In the genomic region with DNA sequence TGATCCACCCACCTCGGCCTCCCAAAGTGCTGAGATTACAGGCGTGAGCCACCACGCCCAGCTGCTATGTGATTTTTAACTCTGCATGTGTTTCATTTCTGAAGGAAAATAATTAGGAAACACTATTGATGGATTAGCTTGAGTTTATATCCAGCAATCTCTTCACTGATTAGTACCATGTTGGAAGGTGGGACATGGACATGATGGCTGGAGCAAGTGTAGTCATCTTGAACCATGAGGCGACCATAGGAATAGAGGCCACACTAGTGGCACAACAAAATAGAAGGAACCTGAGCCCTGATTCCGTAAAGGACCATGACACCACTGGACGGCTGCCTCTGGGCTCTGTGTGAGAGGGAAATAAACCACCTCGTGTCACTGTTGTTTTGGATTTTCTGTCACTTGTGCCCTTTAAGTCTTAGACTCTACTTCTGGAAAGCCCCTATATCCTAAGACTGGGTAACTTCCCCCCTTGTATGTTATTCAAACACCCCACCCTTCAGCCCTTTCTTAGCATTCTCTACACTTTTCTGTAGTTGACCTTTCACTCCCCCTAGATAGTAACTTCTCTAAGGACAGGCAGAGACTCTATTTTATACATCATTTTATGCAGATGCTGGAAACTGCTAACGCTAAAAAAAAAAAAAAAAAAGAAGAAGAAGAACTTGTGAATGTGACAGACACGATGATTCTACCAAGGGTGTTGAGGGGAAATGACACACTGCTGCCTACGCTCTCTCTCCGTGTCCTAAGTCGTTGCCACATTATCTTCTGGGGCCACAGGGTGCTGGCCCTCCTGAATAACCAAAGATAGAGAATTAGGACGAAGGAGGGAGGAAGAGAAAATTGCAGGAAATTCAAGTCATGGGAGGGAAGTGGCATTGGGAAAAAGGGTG, we compare ENCODE assay signal across 1 cellular context.
TF ChIP-seq lines count a peak whose summit lies in the region.

No MANE protein-coding gene starts in this region.

TF ChIP-seq in K562, 482 proteins besides CTCF, POLR2A, EP300 and RAD21 (continued from another document and continues in another):
- TF ChIP-seq HOMEZ (CRISPR knock-in tag; IDR thresholded peaks at IDR 0.05) (no peak), NFYB (IDR thresholded peaks at IDR 0.05; ENCODE audit: extremely low read depth, insufficient read length) (no peak), ELF2 (CRISPR knock-in tag; IDR thresholded peaks at IDR 0.05) (no peak), SRSF3 (IDR thresholded peaks at IDR 0.05; ENCODE audit: insufficient read depth, low read length) (no peak), ZNF165 (CRISPR knock-in tag; IDR thresholded peaks at IDR 0.05; ENCODE audit: borderline replicate concordance) (no peak), ELF1 (tag; IDR thresholded peaks at IDR 0.05) (no peak), BRF1 (IDR thresholded peaks at IDR 0.05; ENCODE audit: borderline replicate concordance, extremely low read depth, insufficient read length) (no peak), ZNF184 (CRISPR knock-in tag; IDR thresholded peaks at IDR 0.05) (no peak), ZNF512 (tag; IDR thresholded peaks at IDR 0.05) (no peak), ZBTB26 (CRISPR knock-in tag; IDR thresholded peaks at IDR 0.05) (no peak), PHB (CRISPR knock-in tag; IDR thresholded peaks at IDR 0.05) (no peak), EGR1 (conservative IDR thresholded peaks at IDR 0.05) (peak; percentile 92), CEBPB (tag; IDR thresholded peaks at IDR 0.05) (peak; percentile 50; the same call in 1 of the 2 replicates), CHD2 (IDR thresholded peaks at IDR 0.05; ENCODE audit: low read depth, low read length) (no peak), HOXB6 (CRISPR knock-in tag; IDR thresholded peaks at IDR 0.05; ENCODE audit: borderline replicate concordance) (no peak), ZNF778 (CRISPR knock-in tag; IDR thresholded peaks at IDR 0.05) (no peak), THRA (IDR thresholded peaks at IDR 0.05) (no peak), SIN3A (IDR thresholded peaks at IDR 0.05; ENCODE audit: borderline replicate concordance in 2 of 2, control insufficient read depth in 1 of 2, low read depth in 2 of 2, low read length in 2 of 2) (no peak), ZNF3 (CRISPR knock-in tag; IDR thresholded peaks at IDR 0.05) (no peak), SPI1 (IDR thresholded peaks at IDR 0.05; ENCODE audit: borderline replicate concordance, low read depth, low read length) (peak; percentile 70; the same call in 1 of the 2 replicates), ADNP (tag; IDR thresholded peaks at IDR 0.05) (0 out of 2 replicates have a peak, but pooled peaks have one; percentile 19), OTX1 (CRISPR knock-in tag; IDR thresholded peaks at IDR 0.05) (no peak), ZFP30 (CRISPR knock-in tag; IDR thresholded peaks at IDR 0.05; ENCODE audit: borderline replicate concordance) (no peak), SRSF1 (IDR thresholded peaks at IDR 0.05; ENCODE audit: low read depth, low read length) (no peak), RERE (CRISPR knock-in tag; IDR thresholded peaks at IDR 0.05; ENCODE audit: borderline replicate concordance) (no peak), MYBL2 (IDR thresholded peaks at IDR 0.05; ENCODE audit: low read depth) (no peak), MYBL2 (CRISPR knock-in tag; IDR thresholded peaks at IDR 0.05; ENCODE audit: borderline replicate concordance) (no peak), SAFB (IDR thresholded peaks at IDR 0.05; ENCODE audit: borderline replicate concordance, low read depth, low read length) (no peak), ZBTB43 (CRISPR knock-in tag; IDR thresholded peaks at IDR 0.05) (no peak)
- TF ChIP-seq, protein P1, sequence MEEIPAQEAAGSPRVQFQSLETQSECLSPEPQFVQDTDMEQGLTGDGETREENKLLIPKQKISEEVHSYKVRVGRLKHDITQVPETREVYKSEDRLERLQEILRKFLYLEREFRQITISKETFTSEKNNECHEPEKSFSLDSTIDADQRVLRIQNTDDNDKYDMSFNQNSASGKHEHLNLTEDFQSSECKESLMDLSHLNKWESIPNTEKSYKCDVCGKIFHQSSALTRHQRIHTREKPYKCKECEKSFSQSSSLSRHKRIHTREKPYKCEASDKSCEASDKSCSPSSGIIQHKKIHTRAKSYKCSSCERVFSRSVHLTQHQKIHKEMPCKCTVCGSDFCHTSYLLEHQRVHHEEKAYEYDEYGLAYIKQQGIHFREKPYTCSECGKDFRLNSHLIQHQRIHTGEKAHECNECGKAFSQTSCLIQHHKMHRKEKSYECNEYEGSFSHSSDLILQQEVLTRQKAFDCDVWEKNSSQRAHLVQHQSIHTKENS (CRISPR knock-in tag; IDR thresholded peaks at IDR 0.05) = no peak
- TF ChIP-seq, protein P2, sequence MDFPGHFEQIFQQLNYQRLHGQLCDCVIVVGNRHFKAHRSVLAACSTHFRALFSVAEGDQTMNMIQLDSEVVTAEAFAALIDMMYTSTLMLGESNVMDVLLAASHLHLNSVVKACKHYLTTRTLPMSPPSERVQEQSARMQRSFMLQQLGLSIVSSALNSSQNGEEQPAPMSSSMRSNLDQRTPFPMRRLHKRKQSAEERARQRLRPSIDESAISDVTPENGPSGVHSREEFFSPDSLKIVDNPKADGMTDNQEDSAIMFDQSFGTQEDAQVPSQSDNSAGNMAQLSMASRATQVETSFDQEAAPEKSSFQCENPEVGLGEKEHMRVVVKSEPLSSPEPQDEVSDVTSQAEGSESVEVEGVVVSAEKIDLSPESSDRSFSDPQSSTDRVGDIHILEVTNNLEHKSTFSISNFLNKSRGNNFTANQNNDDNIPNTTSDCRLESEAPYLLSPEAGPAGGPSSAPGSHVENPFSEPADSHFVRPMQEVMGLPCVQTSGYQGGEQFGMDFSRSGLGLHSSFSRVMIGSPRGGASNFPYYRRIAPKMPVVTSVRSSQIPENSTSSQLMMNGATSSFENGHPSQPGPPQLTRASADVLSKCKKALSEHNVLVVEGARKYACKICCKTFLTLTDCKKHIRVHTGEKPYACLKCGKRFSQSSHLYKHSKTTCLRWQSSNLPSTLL (IDR thresholded peaks at IDR 0.05) = no peak
- TF ChIP-seq, protein P3, sequence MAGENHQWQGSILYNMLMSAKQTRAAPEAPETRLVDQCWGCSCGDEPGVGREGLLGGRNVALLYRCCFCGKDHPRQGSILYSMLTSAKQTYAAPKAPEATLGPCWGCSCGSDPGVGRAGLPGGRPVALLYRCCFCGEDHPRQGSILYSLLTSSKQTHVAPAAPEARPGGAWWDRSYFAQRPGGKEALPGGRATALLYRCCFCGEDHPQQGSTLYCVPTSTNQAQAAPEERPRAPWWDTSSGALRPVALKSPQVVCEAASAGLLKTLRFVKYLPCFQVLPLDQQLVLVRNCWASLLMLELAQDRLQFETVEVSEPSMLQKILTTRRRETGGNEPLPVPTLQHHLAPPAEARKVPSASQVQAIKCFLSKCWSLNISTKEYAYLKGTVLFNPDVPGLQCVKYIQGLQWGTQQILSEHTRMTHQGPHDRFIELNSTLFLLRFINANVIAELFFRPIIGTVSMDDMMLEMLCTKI (IDR thresholded peaks at IDR 0.05; ENCODE audit: partially characterized antibody) = no peak
